8 cellular contexts compared by ENCODE assay signal in the genomic region with DNA sequence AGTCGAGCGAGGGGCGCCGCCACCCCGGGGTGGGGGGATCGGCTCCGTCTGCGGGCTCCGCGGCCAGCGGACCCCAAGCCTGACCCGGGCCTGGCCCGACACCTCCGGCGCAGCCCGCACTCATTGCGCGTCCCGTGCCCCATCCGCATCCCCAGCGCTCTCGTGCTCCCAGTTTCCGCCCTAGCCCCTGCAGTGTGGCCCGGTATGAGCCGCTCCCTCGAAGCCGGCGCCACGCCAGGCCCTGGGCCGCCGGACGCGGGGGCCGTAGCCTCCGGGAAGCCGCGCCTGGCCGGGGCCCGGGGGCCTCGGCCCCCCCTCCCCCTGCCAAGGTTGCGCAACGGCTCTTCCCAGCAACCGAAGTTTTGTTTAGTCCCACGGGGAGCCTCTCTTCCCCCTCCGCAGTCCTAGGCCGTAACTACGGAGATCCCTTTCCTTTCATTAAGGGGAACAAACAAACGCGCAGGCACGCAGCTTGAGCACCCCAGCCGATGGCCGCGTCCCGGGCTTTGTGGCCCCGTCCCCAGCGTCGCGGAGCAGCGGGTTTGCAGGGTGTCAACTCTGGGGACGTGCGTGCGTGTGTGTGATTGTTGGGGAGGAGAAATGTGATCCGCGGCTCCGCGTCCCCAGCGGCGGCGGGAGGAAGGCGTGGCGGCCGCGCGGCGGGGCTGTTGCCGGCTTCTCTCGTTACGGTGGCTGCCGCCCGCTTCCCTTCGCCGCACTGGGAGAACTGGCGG. TPM values are rescaled to one million over a fixed set of nuclear protein-coding genes. Genes with fewer than 3 reads are reported as not detected.
DNase-seq lines count a peak whose midpoint lies in the region; ATAC-seq and TF ChIP-seq lines count a peak whose summit lies in the region.

No MANE protein-coding gene starts in this region.

- in situ Hi-C loops in GM13976 (cut with MboI; ENCODE audit: low sequenced_read_pairs, unreplicated experiment), result no loop called here

- intact Hi-C loops in ascending aorta (cut with DNase I), result loop anchor here (1.0 to 10.0 kb wide), 9 partner anchors 33 to 1657 kb away; a partner anchor contains a TSS

- peak; percentile 36 for ATAC-seq in HG02840 (IDR thresholded peaks at IDR 0.05; ENCODE audit: low FRiP score, unreplicated experiment)

- no peaks in the 10 kb centered on the region for H3K9me3 ChIP-seq in ascending aorta

- H3K27me3 Mint-ChIP-seq in T-helper 2 cell treated with Interferon-gamma antibody and Interleukin-4, amounts not matched to agents 5 μg/mL and 100 μg/mL, for 36 hours (ENCODE audit: low read depth), result no peaks in the 10 kb centered on the region

- peak overlapping the region; percentile 100 for H3K27ac ChIP-seq in ascending aorta

- H3K36me3 Mint-ChIP-seq in T-helper 2 cell treated with Interferon-gamma antibody and Interleukin-4, amounts not matched to agents 5 μg/mL and 100 μg/mL, for 36 hours (ENCODE audit: low read depth), result peaks cover 13% of the 10 kb centered on the region

- H3K9me3 Mint-ChIP-seq in T-helper 2 cell treated with Interferon-gamma antibody and Interleukin-4, amounts not matched to agents 5 μg/mL and 100 μg/mL, for 36 hours, result peaks cover 4% of the 10 kb centered on the region

- peaks cover 0 to 27% of the 10 kb centered on the region in 2 donors for H3K4me1 ChIP-seq in ascending aorta

- peaks cover 32% of the 10 kb centered on the region for H3K4me1 Mint-ChIP-seq in T-helper 2 cell treated with Interferon-gamma antibody and Interleukin-4, amounts not matched to agents 5 μg/mL and 100 μg/mL, for 36 hours (ENCODE audit: low read depth)

- DNase-seq in GM13976 (ENCODE audit: low spot score), result peak; percentile 75
- peak; percentile 68 for DNase-seq in NCI-H146 treated with DMSO at 0.1 percent for 48 hours (lab: John Stamatoyannopoulos, UW; ENCODE audit: unreplicated experiment)
- DNase-seq in T-helper 2 cell treated with Interferon-gamma antibody and Interleukin-4, amounts not matched to agents 5 μg/mL and 100 μg/mL, for 36 hours (ENCODE audit: low spot score), result peak; percentile 67
- DNase-seq in ascending aorta (ENCODE audit: low spot score in 2 of 2), result peak; percentile 35 to 94
- DNase-seq in hepatic stellate cell (ENCODE audit: low spot score), result peak; percentile 84
- peak; percentile 95 for DNase-seq in retina
- DNase-seq in cortex of kidney (lab: John Stamatoyannopoulos, UW), result no peak

- H3K36me3 ChIP-seq in ascending aorta, result no peaks in the 10 kb centered on the region

- H3K4me3 ChIP-seq in ascending aorta, result peak overlapping the region; percentile 91 to 94

- no peaks in the 10 kb centered on the region for H3K27me3 ChIP-seq in ascending aorta

- H3K27ac Mint-ChIP-seq in T-helper 2 cell treated with Interferon-gamma antibody and Interleukin-4, amounts not matched to agents 5 μg/mL and 100 μg/mL, for 36 hours, result peak overlapping the region; percentile 99

- TF ChIP-seq CTCF in GM13976 (IDR thresholded peaks at IDR 0.05; ENCODE audit: borderline replicate concordance, control extremely low read depth, extremely low read depth, insufficient read depth, missing control alignments), result peak; percentile 18
- peak in 2 of 3 experiments; percentile 35 to 42 for TF ChIP-seq CTCF in ascending aorta (IDR thresholded peaks at IDR 0.05)

- H3K4me3 Mint-ChIP-seq in T-helper 2 cell treated with Interferon-gamma antibody and Interleukin-4, amounts not matched to agents 5 μg/mL and 100 μg/mL, for 36 hours, result peak overlapping the region; percentile 98

RNA-seq across cellular contexts. Expression of a gene that starts 0.9 kb away (rescaled TPM):
- total RNA-seq in ascending aorta, result 302 TPM
